Comparison of ENCODE assay signal across 14 cellular contexts in the genomic region with DNA sequence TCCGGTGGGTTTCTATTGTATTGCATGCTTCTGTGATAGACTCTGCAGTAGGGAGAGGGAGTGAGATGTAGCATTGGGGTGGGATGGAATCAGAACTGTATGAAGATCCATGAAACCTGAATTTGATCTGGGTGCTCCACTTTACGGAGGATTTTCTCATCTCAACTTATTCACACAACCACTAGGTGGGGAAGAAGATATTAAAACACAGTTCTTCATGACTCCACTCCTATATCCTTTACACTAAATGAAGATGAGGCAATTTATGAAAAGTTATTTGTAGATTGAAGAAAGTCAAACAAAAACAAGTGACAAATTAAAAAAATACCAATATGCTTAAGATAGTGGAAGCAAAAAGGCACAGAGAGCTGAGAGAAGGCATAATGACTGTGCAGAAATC.
DNase-seq lines count a peak whose midpoint lies in the region; ATAC-seq and TF ChIP-seq lines count a peak whose summit lies in the region.
"Had no signal": no experiment of that assay in that cellular context is flagged by ENCODE, and none has a peak within 500 bp of the region (broad histone marks: within the 10 kb centered on the region; RNA-seq: fewer than 3 reads in every experiment).

No MANE protein-coding gene starts in this region.

- H3K9me3 ChIP-seq in A673 (ENCODE audit: low read depth, low read length, poor library complexity, severe bottlenecking): no peaks in the 10 kb centered on the region
- H3K9me3 ChIP-seq: gastroesophageal sphincter had no signal

- DNase-seq in A673 (ENCODE audit: low spot score) (peak; percentile 16), HCEC 1CT (peak; percentile 42), SK-MEL-5 (ENCODE audit: low read depth, low spot score) (peak; percentile 50), fibroblast of the aortic adventitia (ENCODE audit: low read depth) (peak; percentile 28), cerebellum (ENCODE audit: low spot score) (no peak), NCI-H1105 (lab: John Stamatoyannopoulos, UW) (no peak)
- DNase-seq: activated T-cell treated with anti-CD3 and anti-CD28 coated beads, Interleukin-2, amount 50 U/mL, for 24 hours; GF-D8; NCI-H1930; right cardiac atrium; RPMI8226 had no signal

- no TSS peak for BruUV-seq in A673 (replicated peaks; lab: Mats Ljungman, UMichigan)

- H3K4me1 ChIP-seq in A673 (ENCODE audit: insufficient read depth, low read length, poor library complexity, severe bottlenecking): no peaks in the 10 kb centered on the region
- H3K4me1 ChIP-seq: gastroesophageal sphincter had no signal

- CTCF ChIA-PET in A673 (lab: Charles Lee): interaction anchor here (0.5 kb wide), 1 partner anchor 1606 kb away, joined by 3 read pairs; no protein-coding TSS in a partner anchor

- no peaks in the 10 kb centered on the region for H3K36me3 ChIP-seq in A673 (ENCODE audit: insufficient read depth, low read length, poor library complexity, severe bottlenecking)
- H3K36me3 ChIP-seq: gastroesophageal sphincter had no signal

- no peaks in the 10 kb centered on the region for H3K27me3 ChIP-seq in A673 (replicated peaks; ENCODE audit: insufficient read depth, low read depth, low read length, poor library complexity)
- H3K27me3 ChIP-seq: gastroesophageal sphincter had no signal

- POLR2A ChIA-PET in A673 (lab: Charles Lee; ENCODE audit: low non-redundant PET): no interaction called here

- TF ChIP-seq CTCF in A673 (conservative IDR thresholded peaks at IDR 0.05; ENCODE audit: low read depth, low read length) (peak; percentile 56), fibroblast of the aortic adventitia (IDR thresholded peaks at IDR 0.05; ENCODE audit: insufficient read depth, low read length) (no peak)

- ATAC-seq in HG02870 (IDR thresholded peaks at IDR 0.05; ENCODE audit: unreplicated experiment) (no peak), GM21360 (IDR thresholded peaks at IDR 0.05; ENCODE audit: unreplicated experiment) (no peak)
- ATAC-seq: gastroesophageal sphincter, right cardiac atrium had no signal

- in situ Hi-C loops in SK-MEL-5 (cut with HindIII; ENCODE audit: low pct_unique_long_range_greater_than_20kb, low sequenced_read_pairs): no loop called here

- no peak overlapping the region for H3K27ac ChIP-seq in A673 (ENCODE audit: low read depth, low read length, poor library complexity, severe bottlenecking)
- H3K27ac ChIP-seq: gastroesophageal sphincter had no signal

- intact Hi-C loops in A673 (cut with micrococcal nuclease; ENCODE audit: unreplicated experiment): loop anchor here (10.0 kb wide), 1 partner anchor 328 kb away; no protein-coding TSS in a partner anchor

- H3K4me3 ChIP-seq in A673 (ENCODE audit: low read depth, low read length, poor library complexity, severe bottlenecking): no peak overlapping the region
- no peak overlapping the region for H3K4me3 ChIP-seq in fibroblast of the aortic adventitia (ENCODE audit: low read depth, low read length)
- H3K4me3 ChIP-seq: gastroesophageal sphincter had no signal

Comparison
In these comparisons a context has a peak if more than half of its experiments do, and no peak if none do; other contexts are left out.
1. DNase-seq: peak in A673 (single experiment), HCEC 1CT (single experiment), SK-MEL-5 (single experiment) and fibroblast of the aortic adventitia (single experiment); none in cerebellum (single experiment) and NCI-H1105 (single experiment).